23 cellular contexts compared by ENCODE assay signal in the genomic region with DNA sequence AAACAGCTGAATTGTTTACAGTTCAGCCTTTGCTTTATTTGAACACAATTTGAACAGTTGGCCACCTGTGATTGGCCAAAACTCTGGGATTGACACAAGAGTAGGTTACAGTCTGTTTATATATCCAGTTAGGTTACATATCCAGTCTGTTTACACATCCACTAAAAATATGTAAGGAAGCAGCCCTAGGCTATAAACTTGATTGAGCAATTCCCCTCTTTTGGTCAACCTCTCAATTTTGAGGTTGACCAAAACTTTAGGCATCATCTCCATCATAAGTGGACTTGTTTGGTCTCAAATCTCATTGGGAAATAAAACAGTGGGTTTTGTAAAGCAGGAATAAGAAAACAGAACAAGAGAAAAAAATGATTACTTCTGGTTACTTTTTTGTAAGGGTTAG.
"Had no signal": no experiment of that assay in that cellular context is flagged by ENCODE, and none has a peak within 500 bp of the region (broad histone marks: within the 10 kb centered on the region; RNA-seq: fewer than 3 reads in every experiment).

No MANE protein-coding gene starts in this region.

- H3K27ac Mint-ChIP-seq: activated CD4-positive, alpha-beta memory T cell treated with anti-CD3 and anti-CD28 coated beads, Interleukin-2, amount 10 ng/mL, durations not matched to agents 7 days and 5 days; activated CD8-positive, alpha-beta memory T cell treated with anti-CD3 and anti-CD28 coated beads, Interleukin-2, amount 10 ng/mL, durations not matched to agents 7 days and 5 days; activated naive CD8-positive, alpha-beta T cell treated with anti-CD3 and anti-CD28 coated beads, Interleukin-2, amount 50 U/mL, for 24 hours; activated T-helper 1 cell treated with anti-CD3 and anti-CD28 coated beads, Interleukin-12 subunit alpha, Interleukin-12 subunit beta, Interleukin-2, Interleukin-4 antibody, amounts not matched to agents 30 ng/mL and 10 ng/mL and 1 ng/mL, durations not matched to agents 14 hours and 24 hours and 36 hours; memory B cell; T-helper 1 cell treated with Interleukin-12 subunit alpha and Interleukin-12 subunit beta and Interleukin-4 antibody, amounts not matched to agents 30 μg/mL and 1 μg/mL, for 36 hours had no signal

- H3K27ac ChIP-seq: body of pancreas, esophagus muscularis mucosa, heart left ventricle, neutrophil, ovary, prostate gland had no signal

- H3K9me3 ChIP-seq: body of pancreas, esophagus muscularis mucosa, heart left ventricle, neutrophil, ovary, prostate gland had no signal

- ATAC-seq: activated CD8-positive, alpha-beta memory T cell treated with anti-CD3 and anti-CD28 coated beads, Interleukin-2, amount 10 ng/mL, durations not matched to agents 7 days and 5 days; activated naive CD8-positive, alpha-beta T cell treated with anti-CD3 and anti-CD28 coated beads, Interleukin-2, amount 50 U/mL, for 24 hours; body of pancreas; heart left ventricle; left ventricle myocardium superior had no signal

- H3K27me3 Mint-ChIP-seq: activated CD4-positive, alpha-beta memory T cell treated with anti-CD3 and anti-CD28 coated beads, Interleukin-2, amount 10 ng/mL, durations not matched to agents 7 days and 5 days; activated CD8-positive, alpha-beta memory T cell treated with anti-CD3 and anti-CD28 coated beads, Interleukin-2, amount 10 ng/mL, durations not matched to agents 7 days and 5 days; activated naive CD8-positive, alpha-beta T cell treated with anti-CD3 and anti-CD28 coated beads, Interleukin-2, amount 50 U/mL, for 24 hours had no signal

- H3K27me3 ChIP-seq: body of pancreas, esophagus muscularis mucosa, heart left ventricle, neutrophil, ovary had no signal

- H3K4me3 Mint-ChIP-seq: activated CD4-positive, alpha-beta memory T cell treated with anti-CD3 and anti-CD28 coated beads, Interleukin-2, amount 10 ng/mL, durations not matched to agents 7 days and 5 days; activated CD8-positive, alpha-beta memory T cell treated with anti-CD3 and anti-CD28 coated beads, Interleukin-2, amount 10 ng/mL, durations not matched to agents 7 days and 5 days; activated naive CD8-positive, alpha-beta T cell treated with anti-CD3 and anti-CD28 coated beads, Interleukin-2, amount 50 U/mL, for 24 hours; activated T-helper 1 cell treated with anti-CD3 and anti-CD28 coated beads, Interleukin-12 subunit alpha, Interleukin-12 subunit beta, Interleukin-2, Interleukin-4 antibody, amounts not matched to agents 30 ng/mL and 10 ng/mL and 1 ng/mL, durations not matched to agents 14 hours and 24 hours and 36 hours; memory B cell; nephron; T-helper 1 cell treated with Interleukin-12 subunit alpha and Interleukin-12 subunit beta and Interleukin-4 antibody, amounts not matched to agents 30 μg/mL and 1 μg/mL, for 36 hours had no signal

- H3K36me3 ChIP-seq: esophagus muscularis mucosa, heart left ventricle, neutrophil, ovary, prostate gland had no signal

- H3K36me3 Mint-ChIP-seq: activated CD8-positive, alpha-beta memory T cell treated with anti-CD3 and anti-CD28 coated beads, Interleukin-2, amount 10 ng/mL, durations not matched to agents 7 days and 5 days; memory B cell had no signal

- H3K4me1 Mint-ChIP-seq: activated CD4-positive, alpha-beta memory T cell treated with anti-CD3 and anti-CD28 coated beads, Interleukin-2, amount 10 ng/mL, durations not matched to agents 7 days and 5 days; activated CD8-positive, alpha-beta memory T cell treated with anti-CD3 and anti-CD28 coated beads, Interleukin-2, amount 10 ng/mL, durations not matched to agents 7 days and 5 days; activated naive CD8-positive, alpha-beta T cell treated with anti-CD3 and anti-CD28 coated beads, Interleukin-2, amount 50 U/mL, for 24 hours; memory B cell had no signal

- H3K9me3 Mint-ChIP-seq: activated naive CD8-positive, alpha-beta T cell treated with anti-CD3 and anti-CD28 coated beads, Interleukin-2, amount 50 U/mL, for 24 hours; activated T-helper 1 cell treated with anti-CD3 and anti-CD28 coated beads, Interleukin-12 subunit alpha, Interleukin-12 subunit beta, Interleukin-2, Interleukin-4 antibody, amounts not matched to agents 30 ng/mL and 10 ng/mL and 1 ng/mL, durations not matched to agents 14 hours and 24 hours and 36 hours had no signal

- H3K4me1 ChIP-seq: body of pancreas, prostate gland had no signal

- DNase-seq: activated CD4-positive, alpha-beta memory T cell treated with anti-CD3 and anti-CD28 coated beads, Interleukin-2, amount 10 ng/mL, durations not matched to agents 7 days and 5 days; activated CD4-positive, alpha-beta T cell treated with anti-CD3 and anti-CD28 coated beads for 48 hours; activated CD8-positive, alpha-beta memory T cell treated with anti-CD3 and anti-CD28 coated beads, Interleukin-2, amount 10 ng/mL, durations not matched to agents 7 days and 5 days; activated gamma-delta T cell; activated naive CD4-positive, alpha-beta T cell treated with anti-CD3 and anti-CD28 coated beads, Interleukin-2, amount 50 U/mL, for 16 hours; activated naive CD8-positive, alpha-beta T cell treated with anti-CD3 and anti-CD28 coated beads, Interleukin-2, amount 50 U/mL, for 24 hours; anterior cingulate cortex; body of pancreas; caudate nucleus; dermis blood vessel endothelial cell; effector memory CD4-positive, alpha-beta T cell; heart left ventricle; left ventricle myocardium superior; ovary; stimulated activated CD4-positive, alpha-beta T cell treated with anti-CD3 and anti-CD28 coated beads, Interleukin-4, amount 100 ng/mL, for 24 hours; stimulated activated naive CD4-positive, alpha-beta T cell treated with Interleukin-2 at 50 U/mL for 16 hours had no signal

- H3K4me3 ChIP-seq: body of pancreas, esophagus muscularis mucosa, heart left ventricle, ovary, prostate gland had no signal
